1 cellular context compared by ENCODE assay signal in the genomic region with DNA sequence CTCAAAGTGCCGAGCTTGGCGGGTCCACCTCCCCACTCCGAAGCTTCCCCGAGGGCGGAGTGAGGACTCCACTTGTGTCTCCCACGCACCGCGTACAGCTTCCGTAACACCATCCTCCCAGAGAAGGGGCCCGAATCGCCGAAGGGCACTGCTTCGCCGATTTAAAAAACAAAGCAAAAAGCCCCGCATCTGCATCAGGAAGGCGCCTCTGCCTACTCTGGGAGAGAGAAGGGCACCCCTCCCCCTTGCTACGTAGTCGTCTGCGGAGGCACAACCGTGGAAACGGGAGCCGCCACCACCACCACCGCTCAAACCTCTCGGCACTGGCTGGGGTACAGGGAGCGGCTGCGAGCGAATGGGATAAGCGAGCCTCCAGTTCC.
TF ChIP-seq lines count a peak whose summit lies in the region.

No MANE protein-coding gene starts in this region.

TF ChIP-seq in K562, 482 proteins besides CTCF, POLR2A, EP300 and RAD21 (continued from another document and continues in another):
- TF ChIP-seq MBD2 (IDR thresholded peaks at IDR 0.05; ENCODE audit: borderline replicate concordance, low read depth): no peak
- no peak; the same call in 1 of the 2 replicates for TF ChIP-seq ZNF431 (CRISPR knock-in tag; IDR thresholded peaks at IDR 0.05)
- TF ChIP-seq, protein P1, sequence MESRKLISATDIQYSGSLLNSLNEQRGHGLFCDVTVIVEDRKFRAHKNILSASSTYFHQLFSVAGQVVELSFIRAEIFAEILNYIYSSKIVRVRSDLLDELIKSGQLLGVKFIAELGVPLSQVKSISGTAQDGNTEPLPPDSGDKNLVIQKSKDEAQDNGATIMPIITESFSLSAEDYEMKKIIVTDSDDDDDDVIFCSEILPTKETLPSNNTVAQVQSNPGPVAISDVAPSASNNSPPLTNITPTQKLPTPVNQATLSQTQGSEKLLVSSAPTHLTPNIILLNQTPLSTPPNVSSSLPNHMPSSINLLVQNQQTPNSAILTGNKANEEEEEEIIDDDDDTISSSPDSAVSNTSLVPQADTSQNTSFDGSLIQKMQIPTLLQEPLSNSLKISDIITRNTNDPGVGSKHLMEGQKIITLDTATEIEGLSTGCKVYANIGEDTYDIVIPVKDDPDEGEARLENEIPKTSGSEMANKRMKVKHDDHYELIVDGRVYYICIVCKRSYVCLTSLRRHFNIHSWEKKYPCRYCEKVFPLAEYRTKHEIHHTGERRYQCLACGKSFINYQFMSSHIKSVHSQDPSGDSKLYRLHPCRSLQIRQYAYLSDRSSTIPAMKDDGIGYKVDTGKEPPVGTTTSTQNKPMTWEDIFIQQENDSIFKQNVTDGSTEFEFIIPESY (CRISPR knock-in tag; IDR thresholded peaks at IDR 0.05): no peak
- TF ChIP-seq, protein P2, sequence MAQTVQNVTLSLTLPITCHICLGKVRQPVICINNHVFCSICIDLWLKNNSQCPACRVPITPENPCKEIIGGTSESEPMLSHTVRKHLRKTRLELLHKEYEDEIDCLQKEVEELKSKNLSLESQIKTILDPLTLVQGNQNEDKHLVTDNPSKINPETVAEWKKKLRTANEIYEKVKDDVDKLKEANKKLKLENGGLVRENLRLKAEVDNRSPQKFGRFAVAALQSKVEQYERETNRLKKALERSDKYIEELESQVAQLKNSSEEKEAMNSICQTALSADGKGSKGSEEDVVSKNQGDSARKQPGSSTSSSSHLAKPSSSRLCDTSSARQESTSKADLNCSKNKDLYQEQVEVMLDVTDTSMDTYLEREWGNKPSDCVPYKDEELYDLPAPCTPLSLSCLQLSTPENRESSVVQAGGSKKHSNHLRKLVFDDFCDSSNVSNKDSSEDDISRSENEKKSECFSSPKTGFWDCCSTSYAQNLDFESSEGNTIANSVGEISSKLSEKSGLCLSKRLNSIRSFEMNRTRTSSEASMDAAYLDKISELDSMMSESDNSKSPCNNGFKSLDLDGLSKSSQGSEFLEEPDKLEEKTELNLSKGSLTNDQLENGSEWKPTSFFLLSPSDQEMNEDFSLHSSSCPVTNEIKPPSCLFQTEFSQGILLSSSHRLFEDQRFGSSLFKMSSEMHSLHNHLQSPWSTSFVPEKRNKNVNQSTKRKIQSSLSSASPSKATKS (CRISPR knock-in tag; IDR thresholded peaks at IDR 0.05): no peak
- no peak for TF ChIP-seq MTA1 (IDR thresholded peaks at IDR 0.05; ENCODE audit: borderline replicate concordance)
- TF ChIP-seq TEAD2 (tag; IDR thresholded peaks at IDR 0.05): no peak
- no peak for TF ChIP-seq U2AF1 (optimal IDR thresholded peaks at IDR 0.05; ENCODE audit: low read depth, low read length)
- TF ChIP-seq, protein P3, sequence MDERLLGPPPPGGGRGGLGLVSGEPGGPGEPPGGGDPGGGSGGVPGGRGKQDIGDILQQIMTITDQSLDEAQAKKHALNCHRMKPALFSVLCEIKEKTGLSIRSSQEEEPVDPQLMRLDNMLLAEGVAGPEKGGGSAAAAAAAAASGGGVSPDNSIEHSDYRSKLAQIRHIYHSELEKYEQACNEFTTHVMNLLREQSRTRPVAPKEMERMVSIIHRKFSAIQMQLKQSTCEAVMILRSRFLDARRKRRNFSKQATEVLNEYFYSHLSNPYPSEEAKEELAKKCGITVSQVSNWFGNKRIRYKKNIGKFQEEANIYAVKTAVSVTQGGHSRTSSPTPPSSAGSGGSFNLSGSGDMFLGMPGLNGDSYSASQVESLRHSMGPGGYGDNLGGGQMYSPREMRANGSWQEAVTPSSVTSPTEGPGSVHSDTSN (CRISPR knock-in tag; IDR thresholded peaks at IDR 0.05; ENCODE audit: low read depth): no peak
- TF ChIP-seq, protein P3 (tag; conservative IDR thresholded peaks at IDR 0.05; ENCODE audit: low read depth): no peak
- no peak for TF ChIP-seq PTRF (tag; IDR thresholded peaks at IDR 0.05)
- no peak for TF ChIP-seq STAT6 (CRISPR knock-in tag; IDR thresholded peaks at IDR 0.05)
- no peak for TF ChIP-seq ZNF717 (CRISPR knock-in tag; IDR thresholded peaks at IDR 0.05)
- no peak for TF ChIP-seq ZNF224 (CRISPR knock-in tag; IDR thresholded peaks at IDR 0.05)
- TF ChIP-seq ZNF655 (CRISPR knock-in tag; IDR thresholded peaks at IDR 0.05): 0 out of 2 replicates have a peak, but pooled peaks have one; percentile 39
- TF ChIP-seq ZFP30 (CRISPR knock-in tag; IDR thresholded peaks at IDR 0.05; ENCODE audit: borderline replicate concordance): no peak
- TF ChIP-seq RBBP5 (IDR thresholded peaks at IDR 0.05; ENCODE audit: borderline replicate concordance, insufficient read depth, low read length, poor library complexity, severe bottlenecking): no peak
- TF ChIP-seq NRF1 (conservative IDR thresholded peaks at IDR 0.05 in 1 of 2, IDR thresholded peaks at IDR 0.05 in 1 of 2): no peak
- TF ChIP-seq, protein P4, sequence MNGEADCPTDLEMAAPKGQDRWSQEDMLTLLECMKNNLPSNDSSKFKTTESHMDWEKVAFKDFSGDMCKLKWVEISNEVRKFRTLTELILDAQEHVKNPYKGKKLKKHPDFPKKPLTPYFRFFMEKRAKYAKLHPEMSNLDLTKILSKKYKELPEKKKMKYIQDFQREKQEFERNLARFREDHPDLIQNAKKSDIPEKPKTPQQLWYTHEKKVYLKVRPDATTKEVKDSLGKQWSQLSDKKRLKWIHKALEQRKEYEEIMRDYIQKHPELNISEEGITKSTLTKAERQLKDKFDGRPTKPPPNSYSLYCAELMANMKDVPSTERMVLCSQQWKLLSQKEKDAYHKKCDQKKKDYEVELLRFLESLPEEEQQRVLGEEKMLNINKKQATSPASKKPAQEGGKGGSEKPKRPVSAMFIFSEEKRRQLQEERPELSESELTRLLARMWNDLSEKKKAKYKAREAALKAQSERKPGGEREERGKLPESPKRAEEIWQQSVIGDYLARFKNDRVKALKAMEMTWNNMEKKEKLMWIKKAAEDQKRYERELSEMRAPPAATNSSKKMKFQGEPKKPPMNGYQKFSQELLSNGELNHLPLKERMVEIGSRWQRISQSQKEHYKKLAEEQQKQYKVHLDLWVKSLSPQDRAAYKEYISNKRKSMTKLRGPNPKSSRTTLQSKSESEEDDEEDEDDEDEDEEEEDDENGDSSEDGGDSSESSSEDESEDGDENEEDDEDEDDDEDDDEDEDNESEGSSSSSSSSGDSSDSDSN (IDR thresholded peaks at IDR 0.05; ENCODE audit: borderline replicate concordance in 1 of 2, low read depth in 2 of 2, low read length in 2 of 2): peak in 1 of 2 experiments; percentile 6; a peak in 2 of 4 replicates
- TF ChIP-seq, protein P5, sequence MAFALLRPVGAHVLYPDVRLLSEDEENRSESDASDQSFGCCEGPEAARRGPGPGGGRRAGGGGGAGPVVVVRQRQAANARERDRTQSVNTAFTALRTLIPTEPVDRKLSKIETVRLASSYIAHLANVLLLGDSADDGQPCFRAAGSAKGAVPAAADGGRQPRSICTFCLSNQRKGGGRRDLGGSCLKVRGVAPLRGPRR (CRISPR knock-in tag; IDR thresholded peaks at IDR 0.05): no peak
- TF ChIP-seq ZNF239 (CRISPR knock-in tag; IDR thresholded peaks at IDR 0.05): no peak
- TF ChIP-seq PML (IDR thresholded peaks at IDR 0.05; ENCODE audit: low read length): no peak; the same call in 1 of the 2 replicates
- TF ChIP-seq HNRNPL (IDR thresholded peaks at IDR 0.05; ENCODE audit: low read depth, low read length): no peak
- no peak for TF ChIP-seq SIN3B (IDR thresholded peaks at IDR 0.05; ENCODE audit: low read depth)
- no peak for TF ChIP-seq MGA (IDR thresholded peaks at IDR 0.05)
- TF ChIP-seq ZBTB8A (IDR thresholded peaks at IDR 0.05; ENCODE audit: partially characterized antibody): no peak
- TF ChIP-seq GATAD2B (IDR thresholded peaks at IDR 0.05; ENCODE audit: borderline replicate concordance): no peak
